ENCODE assay signal across 15 cellular contexts in genomic region chr4:2352729-2353221, GRCh38.
DNase-seq lines count a peak whose midpoint lies in the region; ATAC-seq and TF ChIP-seq lines count a peak whose summit lies in the region.
"Had no signal": no experiment of that assay in that cellular context is flagged by ENCODE, and none has a peak within 500 bp of the region (broad histone marks: within the 10 kb centered on the region; RNA-seq: fewer than 3 reads in every experiment).

No MANE protein-coding gene starts in this region.

- no peak for TF ChIP-seq POLR2A in Peyer's patch (IDR thresholded peaks at IDR 0.05)

- peaks cover 0 to 37% (median 0%) of the 10 kb centered on the region in 11 experiments; a peak in 3 of 22 replicates for H4K20me1 ChIP-seq in BLaER1 treated with 17β-estradiol and CSF1 and Interleukin-3, amounts not matched to agents 10 nM and 100 nM

- H3K9me3 Mint-ChIP-seq in mesothelial cell of epicardium = no peaks in the 10 kb centered on the region

- no peaks in the 10 kb centered on the region for H3K4me1 Mint-ChIP-seq in mesothelial cell of epicardium

- no peak overlapping the region for H3K4me3 Mint-ChIP-seq in mesothelial cell of epicardium

- peaks cover 16% of the 10 kb centered on the region for H3K27me3 Mint-ChIP-seq in mesothelial cell of epicardium (ENCODE audit: low read depth)

- H3K36me3 ChIP-seq in BLaER1 treated with 17β-estradiol and CSF1 and Interleukin-3, amounts not matched to agents 10 nM and 100 nM = no peaks in the 10 kb centered on the region
- no peaks in the 10 kb centered on the region for H3K36me3 ChIP-seq in Peyer's patch
- no peaks in the 10 kb centered on the region for H3K36me3 ChIP-seq in cardiac muscle cell
- H3K36me3 ChIP-seq: HAP-1, MG63, stomach had no signal

- H3K4me2 ChIP-seq in BLaER1 treated with 17β-estradiol and CSF1 and Interleukin-3, amounts not matched to agents 10 nM and 100 nM = peak overlapping the region in 9 of 11 experiments; percentile 64 to 81 (median 69); a peak in 16 of 22 replicates

- DNase-seq in Peyer's patch = peak in 2 of 3 donors; percentile 29 to 37
- DNase-seq in cardiac muscle cell (ENCODE audit: low read depth in 1 of 2, low spot score in 1 of 2) = no peak
- peak; percentile 28 for DNase-seq in sciatic nerve (ENCODE audit: low spot score)
- no peak for DNase-seq in GF-D8 (lab: John Stamatoyannopoulos, UW)
- DNase-seq in mesothelial cell of epicardium (ENCODE audit: low spot score in 2 of 2, unreplicated experiment in 2 of 2) = no peak
- DNase-seq in SHP77 (lab: John Stamatoyannopoulos, UW) = no peak
- DNase-seq: activated CD4-positive, alpha-beta T cell treated with anti-CD3 and anti-CD28 coated beads, Interleukin-2, amount 50 U/mL, for 48 hours; Caco-2; IMR-90; MG63 had no signal

- peak overlapping the region in 2 of 11 experiments; percentile 12 to 50; a peak in 1 of 22 replicates for H3K9ac ChIP-seq in BLaER1 treated with 17β-estradiol and CSF1 and Interleukin-3, amounts not matched to agents 10 nM and 100 nM

- TF ChIP-seq CTCF in Peyer's patch (IDR thresholded peaks at IDR 0.05) = no peak
- TF ChIP-seq CTCF in cardiac muscle cell (IDR thresholded peaks at IDR 0.05; ENCODE audit: low read depth, low read length) = no peak
- no peak for TF ChIP-seq CTCF in mesothelial cell of epicardium (IDR thresholded peaks at IDR 0.05; ENCODE audit: unreplicated experiment)

- H3K36me3 Mint-ChIP-seq in mesothelial cell of epicardium = no peaks in the 10 kb centered on the region

- H3K4me1 ChIP-seq in BLaER1 treated with 17β-estradiol and CSF1 and Interleukin-3, amounts not matched to agents 10 nM and 100 nM = peaks cover 13 to 40% (median 26%) of the 10 kb centered on the region in 10 experiments
- no peaks in the 10 kb centered on the region for H3K4me1 ChIP-seq in Peyer's patch
- peaks cover 11% of the 10 kb centered on the region for H3K4me1 ChIP-seq in cardiac muscle cell (ENCODE audit: low read depth)
- H3K4me1 ChIP-seq: Caco-2, HAP-1, stomach had no signal

- H3K27ac Mint-ChIP-seq in mesothelial cell of epicardium = no peak overlapping the region

- no peak overlapping the region for H3K4me3 ChIP-seq in BLaER1 treated with 17β-estradiol and CSF1 and Interleukin-3, amounts not matched to agents 10 nM and 100 nM
- no peak overlapping the region for H3K4me3 ChIP-seq in Peyer's patch
- H3K4me3 ChIP-seq in cardiac muscle cell = no peak overlapping the region
- H3K4me3 ChIP-seq: HAP-1, MG63, stomach had no signal

- intact Hi-C loops in sciatic nerve (cut with DNase I) = no loop called here

- ATAC-seq in sciatic nerve (no peak), HG03439 (IDR thresholded peaks at IDR 0.05; ENCODE audit: unreplicated experiment) (no peak)

- H3K27ac ChIP-seq in BLaER1 treated with 17β-estradiol and CSF1 and Interleukin-3, amounts not matched to agents 10 nM and 100 nM = no peak overlapping the region
- H3K27ac ChIP-seq in Peyer's patch = no peak overlapping the region
- H3K27ac ChIP-seq in cardiac muscle cell = peak overlapping the region; percentile 52
- H3K27ac ChIP-seq: HL-60, stomach had no signal

- no peaks in the 10 kb centered on the region for H3K27me3 ChIP-seq in BLaER1 treated with 17β-estradiol and CSF1 and Interleukin-3, amounts not matched to agents 10 nM and 100 nM
- H3K27me3 ChIP-seq in Peyer's patch (no peaks in the 10 kb centered on the region), cardiac muscle cell (no peaks in the 10 kb centered on the region)
- H3K27me3 ChIP-seq: MG63, stomach had no signal

- 0 out of 22 replicates have a peak, but pooled peaks cover 0 to under 1% (median 0%) of the 10 kb centered on the region in 11 experiments for H3K9me3 ChIP-seq in BLaER1 treated with 17β-estradiol and CSF1 and Interleukin-3, amounts not matched to agents 10 nM and 100 nM (replicated peaks in 1 of 11)
- H3K9me3 ChIP-seq in Peyer's patch (no peaks in the 10 kb centered on the region), cardiac muscle cell (ENCODE audit: low read depth) (no peaks in the 10 kb centered on the region)
- H3K9me3 ChIP-seq: Caco-2, HAP-1, MG63, stomach had no signal

Comparison
In these comparisons a context has a peak if more than half of its experiments do, and no peak if none do; other contexts are left out.
1. DNase-seq: peak in Peyer's patch (2 of 3) and sciatic nerve (single experiment); none in cardiac muscle cell (0 of 2), GF-D8 (single experiment), mesothelial cell of epicardium (0 of 2) and SHP77 (0 of 2).